8 cellular contexts compared by ENCODE assay signal in the genomic region with DNA sequence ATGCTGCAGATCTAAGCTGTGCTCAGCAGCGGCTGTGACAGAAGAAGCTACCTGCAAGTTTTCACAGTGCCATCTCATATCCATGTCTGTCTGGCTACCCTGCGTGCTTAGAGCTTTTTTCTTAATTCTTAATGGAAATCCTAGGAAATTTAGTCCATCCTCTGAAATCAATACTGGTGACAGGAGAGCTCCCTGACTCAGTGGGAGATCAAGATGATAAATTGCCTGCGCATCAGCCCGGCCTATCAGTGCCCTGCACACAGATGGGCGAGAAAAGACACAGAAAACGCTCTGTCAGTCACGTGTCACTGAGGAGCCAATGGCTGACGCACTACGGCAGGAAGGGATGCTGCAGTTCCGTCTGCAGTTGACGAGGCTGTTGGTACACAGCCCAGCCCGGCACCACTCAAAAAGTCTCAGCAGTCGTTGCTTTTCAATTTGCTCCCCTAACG.
A peak's percentile ranks its signal among the peaks of the same experiment; 100 is the strongest.
DNase-seq lines count a peak whose midpoint lies in the region; ATAC-seq and FAIRE-seq lines count a peak whose summit lies in the region.
"Had no signal": no experiment of that assay in that cellular context is flagged by ENCODE, and none has a peak within 500 bp of the region (broad histone marks: within the 10 kb centered on the region; RNA-seq: fewer than 3 reads in every experiment).

No MANE protein-coding gene starts in this region.

- no peak overlapping the region for H3K27ac ChIP-seq in thymus (ENCODE audit: low read depth)
- H3K27ac ChIP-seq: epithelial cell of prostate had no signal

- peak overlapping the region; percentile 71 for H3K4me3 Mint-ChIP-seq in activated T-helper 17 cell treated with anti-CD3 and anti-CD28 coated beads, Interleukin-2, amount 50 U/mL, for 72 hours

- H3K36me3 Mint-ChIP-seq in activated T-helper 17 cell treated with anti-CD3 and anti-CD28 coated beads, Interleukin-2, amount 50 U/mL, for 72 hours (ENCODE audit: low read depth): no peaks in the 10 kb centered on the region

- H3K27me3 ChIP-seq in thymus (ENCODE audit: control insufficient read depth, insufficient read depth): no peaks in the 10 kb centered on the region

- 23% methylated on average over 14 of the region's 14 CpGs for WGBS in thymus

- H3K9me3 Mint-ChIP-seq in activated T-helper 17 cell treated with anti-CD3 and anti-CD28 coated beads, Interleukin-2, amount 50 U/mL, for 72 hours: no peaks in the 10 kb centered on the region

- H3K9me3 ChIP-seq in thymus (ENCODE audit: control insufficient read depth): no peaks in the 10 kb centered on the region

- peak; percentile 100 for ATAC-seq in HG03439 (IDR thresholded peaks at IDR 0.05; ENCODE audit: unreplicated experiment)
- peak; percentile 100 for ATAC-seq in activated T-helper 17 cell treated with anti-CD3 and anti-CD28 coated beads, Interleukin-2, amount 50 U/mL, for 72 hours (replicated peaks)

- H3K4me1 Mint-ChIP-seq in activated T-helper 17 cell treated with anti-CD3 and anti-CD28 coated beads, Interleukin-2, amount 50 U/mL, for 72 hours: no peaks in the 10 kb centered on the region

- no peaks in the 10 kb centered on the region for H3K4me1 ChIP-seq in thymus (ENCODE audit: control insufficient read depth, insufficient read depth, low read length)

- no peak overlapping the region for H3K27ac Mint-ChIP-seq in activated T-helper 17 cell treated with anti-CD3 and anti-CD28 coated beads, Interleukin-2, amount 50 U/mL, for 72 hours

- no peaks in the 10 kb centered on the region for H3K36me3 ChIP-seq in thymus (ENCODE audit: control insufficient read depth, insufficient read depth)

- H3K4me3 ChIP-seq in thymus (ENCODE audit: low read length): peak overlapping the region; percentile 37

- DNase-seq in GM19239 (ENCODE audit: insufficient read length, low spot score) (peak; percentile 1), OCI-M1 (lab: John Stamatoyannopoulos, UW) (peak; percentile 79), germinal center (ENCODE audit: low spot score) (peak; percentile 5), occipital lobe (lab: John Stamatoyannopoulos, UW) (peak; percentile 90)

- no peaks in the 10 kb centered on the region for H3K27me3 Mint-ChIP-seq in activated T-helper 17 cell treated with anti-CD3 and anti-CD28 coated beads, Interleukin-2, amount 50 U/mL, for 72 hours

- peak; percentile 72 for FAIRE-seq in GM19239 (lab: Jason Lieb, UNC)

Comparison
In these comparisons a context has a peak if more than half of its experiments do, and no peak if none do; other contexts are left out.
1. DNase-seq: peak in every context shown above with its lines; median percentile 90 in occipital lobe; 79 in OCI-M1; 5 in germinal center; 1 in GM19239.